ENCODE assay signal across 21 cellular contexts in genomic region chr2:11060376-11061169, GRCh38.
"Had no signal": no experiment of that assay in that cellular context is flagged by ENCODE, and none has a peak within 500 bp of the region (broad histone marks: within the 10 kb centered on the region; RNA-seq: fewer than 3 reads in every experiment).

No MANE protein-coding gene starts in this region.

- H3K4me3 ChIP-seq: PC-9, Peyer's patch, SJSA1, SK-N-MC had no signal

- H3K27me3 ChIP-seq: Peyer's patch, SJSA1 had no signal

- H3K36me3 ChIP-seq: Peyer's patch, SJSA1 had no signal

- H3K4me2 ChIP-seq: PC-9 had no signal

- H2AFZ ChIP-seq: PC-9 had no signal

- H3K27ac Mint-ChIP-seq: IgD-negative memory B cell had no signal

- ATAC-seq: Right ventricle myocardium inferior had no signal

- H3K27ac ChIP-seq: PC-9, Peyer's patch, SJSA1, SK-N-MC had no signal

- H3K4me3 Mint-ChIP-seq: IgD-negative memory B cell had no signal

- DNase-seq: KBM-7, MM.1S, NCI-H1092 treated with DMSO at 0.1 percent for 48 hours, NCI-H1436, NCI-H187, NCI-H2029, NCI-H2081 treated with DMSO at 0.1 percent for 48 hours, NCI-H2171, NCI-H226, NCI-H446, NCI-H510A, NCI-H524 treated with DMSO at 0.1 percent for 48 hours, NCI-H69, NCI-H774, PC-9, Peyer's patch, SIG-M5 had no signal
